Comparison of ENCODE assay signal across 1 cellular context in genomic region chr5:120684749-120685415, GRCh38.
TF ChIP-seq lines count a peak whose summit lies in the region.

No MANE protein-coding gene starts in this region.

TF ChIP-seq in IMR-90, 13 proteins besides CTCF, POLR2A, EP300 and RAD21 (continued from another document):
- TF ChIP-seq NFE2L2 (IDR thresholded peaks at IDR 0.05; ENCODE audit: low read depth, low read length) = no peak
- TF ChIP-seq MAZ (IDR thresholded peaks at IDR 0.05; ENCODE audit: borderline replicate concordance, low read depth, low read length) = no peak
- TF ChIP-seq FOS (IDR thresholded peaks at IDR 0.05; ENCODE audit: low read depth, low read length) = no peak
- TF ChIP-seq SMC3 (IDR thresholded peaks at IDR 0.05; ENCODE audit: low read depth, low read length) = no peak
- TF ChIP-seq MXI1 (IDR thresholded peaks at IDR 0.05; ENCODE audit: borderline replicate concordance, low read depth, low read length) = no peak
- no peak for TF ChIP-seq RCOR1 (IDR thresholded peaks at IDR 0.05; ENCODE audit: insufficient replicate concordance, low read length)
- TF ChIP-seq CHD1 (IDR thresholded peaks at IDR 0.05; ENCODE audit: low read depth, low read length) = no peak
- no peak for TF ChIP-seq RFX5 (IDR thresholded peaks at IDR 0.05; ENCODE audit: low read depth, low read length)
